11 cellular contexts compared by ENCODE assay signal in the genomic region with DNA sequence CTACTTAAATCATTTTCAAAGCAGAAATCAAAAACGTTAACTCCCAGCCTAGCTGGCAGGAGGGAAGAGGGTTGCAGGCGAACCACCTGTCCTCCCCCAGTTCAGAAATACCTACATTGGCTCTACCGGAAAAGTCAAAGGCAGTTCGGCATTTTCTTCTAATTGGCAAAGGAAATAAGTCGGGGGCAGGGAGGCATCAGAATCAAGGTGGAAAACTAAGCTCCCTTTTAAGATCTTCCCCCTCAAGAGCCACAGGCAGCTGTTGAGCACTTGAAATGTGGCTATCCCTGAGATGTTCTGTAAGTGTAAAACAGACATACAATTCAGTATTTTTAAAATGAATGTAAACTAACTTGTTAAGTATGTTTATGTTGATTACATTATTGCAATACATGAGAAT. TPM values are rescaled to one million over a fixed set of nuclear protein-coding genes. Genes with fewer than 3 reads are reported as not detected.
DNase-seq lines count a peak whose midpoint lies in the region; ATAC-seq and TF ChIP-seq lines count a peak whose summit lies in the region.
"Had no signal": no experiment of that assay in that cellular context is flagged by ENCODE, and none has a peak within 500 bp of the region (broad histone marks: within the 10 kb centered on the region; RNA-seq: fewer than 3 reads in every experiment).

No MANE protein-coding gene starts in this region.

- no peak overlapping the region for H3K4ac ChIP-seq in H9 (ENCODE audit: low read depth, low read length)

- H2BK5ac ChIP-seq in H9 (ENCODE audit: insufficient read length, low read length): no peak overlapping the region

- no peak overlapping the region for H2BK120ac ChIP-seq in H9 (ENCODE audit: low read depth, low read length, poor library complexity, severe bottlenecking)

- no peak overlapping the region for H3K27ac ChIP-seq in BLaER1
- H3K27ac ChIP-seq in H9 (ENCODE audit: insufficient read length, low read depth, low read length): no peak overlapping the region
- peak overlapping the region; percentile 88 for H3K27ac ChIP-seq in angular gyrus (ENCODE audit: low read depth, low read length)

- H4K20me1 ChIP-seq in BLaER1 (no peaks in the 10 kb centered on the region), H9 (ENCODE audit: control insufficient read depth, insufficient read depth, insufficient read length) (no peaks in the 10 kb centered on the region)

- H3K9ac ChIP-seq in BLaER1: peak overlapping the region; percentile 89; the same call in 1 of the 2 replicates
- H3K9ac ChIP-seq in H9 (ENCODE audit: extremely low read depth, insufficient read length, low read length): no peak overlapping the region

- H2AK5ac ChIP-seq in H9 (ENCODE audit: insufficient read length, low read length): no peak overlapping the region

- peaks cover 0 to 3% of the 10 kb centered on the region in 2 experiments; a peak in 1 of 5 replicates for H3K9me3 Mint-ChIP-seq in H9
- peaks cover 0 to 4% (median 0%) of the 10 kb centered on the region in 9 donors for H3K9me3 Mint-ChIP-seq in naive thymus-derived CD8-positive, alpha-beta T cell

- H3K27me3 Mint-ChIP-seq in H9 (ENCODE audit: low read depth): peaks cover 56% of the 10 kb centered on the region
- peaks cover 0 to 3% (median 0%) of the 10 kb centered on the region in 5 donors for H3K27me3 Mint-ChIP-seq in naive thymus-derived CD8-positive, alpha-beta T cell

- no peak overlapping the region for H2BK20ac ChIP-seq in H9 (ENCODE audit: low read depth, low read length, poor library complexity, severe bottlenecking)

- peaks cover 10% of the 10 kb centered on the region for H3K23me2 ChIP-seq in H9 (ENCODE audit: insufficient read length, low read depth, low read length, poor library complexity, severe bottlenecking)

- no peaks in the 10 kb centered on the region; a peak in 1 of 7 replicates for H3K36me3 Mint-ChIP-seq in H9 (ENCODE audit: insufficient read depth in 1 of 3, low read depth in 3 of 3)
- H3K36me3 Mint-ChIP-seq in naive thymus-derived CD8-positive, alpha-beta T cell: peaks cover 0 to 7% (median 6%) of the 10 kb centered on the region in 3 donors

- H3K9me3 ChIP-seq in BLaER1 (no peaks in the 10 kb centered on the region), H9 (ENCODE audit: control insufficient read depth, low read depth, low read length) (no peaks in the 10 kb centered on the region), HAP-1 (no peaks in the 10 kb centered on the region)
- H3K9me3 ChIP-seq: suprapubic skin had no signal

- no peak overlapping the region for H3K14ac ChIP-seq in H9 (ENCODE audit: insufficient read depth, low read length)

- in situ Hi-C loops in HAP-1 (cut with MboI; ENCODE audit: low sequenced_read_pairs): no loop called here

- no peaks in the 10 kb centered on the region for H3K27me3 ChIP-seq in BLaER1
- no peaks in the 10 kb centered on the region; the same call in 1 of the 2 replicates for H3K27me3 ChIP-seq in H9 (ENCODE audit: insufficient read depth, low read length)
- peaks cover 33% of the 10 kb centered on the region for H3K27me3 ChIP-seq in HAP-1 (ENCODE audit: low read depth)

- H2BK15ac ChIP-seq in H9 (ENCODE audit: low read depth, low read length): no peak overlapping the region

- no peak overlapping the region for H4K91ac ChIP-seq in H9 (ENCODE audit: insufficient read length, low read depth, low read length)

- H3K4me1 ChIP-seq in BLaER1: peaks cover 24% of the 10 kb centered on the region
- peaks cover 2% of the 10 kb centered on the region; the same call in 1 of the 2 replicates for H3K4me1 ChIP-seq in H9 (ENCODE audit: insufficient read depth, low read length)
- H3K4me1 ChIP-seq in HAP-1: no peaks in the 10 kb centered on the region

- H3K4me2 ChIP-seq in BLaER1 (peak overlapping the region; percentile 87), H9 (ENCODE audit: insufficient read depth, insufficient read length, low read length) (peak overlapping the region; percentile 54)

- peak overlapping the region; percentile 83 to 94 for H3K4me3 Mint-ChIP-seq in H9
- peak overlapping the region; percentile 91 to 98 (median 96) for H3K4me3 Mint-ChIP-seq in naive thymus-derived CD8-positive, alpha-beta T cell

- H3K23ac ChIP-seq in H9 (ENCODE audit: insufficient read length, low read depth, low read length): no peak overlapping the region

- TF ChIP-seq POLR2A in erythroblast (IDR thresholded peaks at IDR 0.05; ENCODE audit: low read length): no peak

- no peak for ATAC-seq in naive thymus-derived CD8-positive, alpha-beta T cell
- no peak for ATAC-seq in GM21723 (IDR thresholded peaks at IDR 0.05; ENCODE audit: unreplicated experiment)

- H2AFZ ChIP-seq in H9 (ENCODE audit: low read length): no peak overlapping the region

- WGBS in H9 (ENCODE audit: extremely low coverage, insufficient read length, low lambda C conversion rate): no CpG with 5 or more reads among the region's 5 CpGs

- H3T11ph ChIP-seq in H9 (ENCODE audit: low read length): no peak overlapping the region

- no peak overlapping the region for H2BK12ac ChIP-seq in H9 (ENCODE audit: insufficient read length, low read depth, low read length)

- H3K56ac ChIP-seq in H9 (ENCODE audit: insufficient read length, low read depth, low read length): no peak overlapping the region

- H4K8ac ChIP-seq in H9 (replicated peaks; ENCODE audit: insufficient read length, low read depth, low read length): no peak overlapping the region

- H3K79me1 ChIP-seq in H9 (ENCODE audit: insufficient read depth, low read depth, low read length, poor library complexity, severe bottlenecking): no peaks in the 10 kb centered on the region

- POLR2A ChIA-PET in naive thymus-derived CD8-positive, alpha-beta T cell (lab: Charles Lee): interaction anchor here (0.6 to 4.6 kb wide), 14 partner anchors 11 to 1645 kb away, joined by 3 to 50 read pairs (median 8); no protein-coding TSS in a partner anchor

- DNase-seq in H9: no peak
- peak in 1 of 10 donors; percentile 10 for DNase-seq in naive thymus-derived CD8-positive, alpha-beta T cell
- no peak for DNase-seq in erythroblast (lab: John Stamatoyannopoulos, UW)
- DNase-seq in DMS53 (lab: John Stamatoyannopoulos, UW): no peak
- no peak for DNase-seq in HAP-1 (ENCODE audit: low spot score in 2 of 2)
- DNase-seq: cortex of kidney had no signal

- no peak overlapping the region for H3K18ac ChIP-seq in H9 (ENCODE audit: insufficient read length, low read depth, low read length)

- 0 out of 2 replicates have a peak, but pooled peaks cover 2% of the 10 kb centered on the region for H3K79me2 ChIP-seq in H9 (ENCODE audit: insufficient read depth, low read length)

- H3K4me1 Mint-ChIP-seq in H9: peaks cover 22 to 40% of the 10 kb centered on the region in 2 experiments
- peaks cover 25 to 52% (median 46%) of the 10 kb centered on the region in 4 donors for H3K4me1 Mint-ChIP-seq in naive thymus-derived CD8-positive, alpha-beta T cell

- no peak overlapping the region for H3K27ac Mint-ChIP-seq in H9
- H3K27ac Mint-ChIP-seq in naive thymus-derived CD8-positive, alpha-beta T cell: peak overlapping the region; percentile 95 to 100 (median 98)

- H3K36me3 ChIP-seq in BLaER1: no peaks in the 10 kb centered on the region
- no peaks in the 10 kb centered on the region for H3K36me3 ChIP-seq in HAP-1 (replicated peaks)
- H3K36me3 ChIP-seq: suprapubic skin had no signal

- TF ChIP-seq CTCF in H9 (conservative IDR thresholded peaks at IDR 0.05): no peak

- H4K5ac ChIP-seq in H9 (ENCODE audit: insufficient read length, low read depth, low read length): no peak overlapping the region

- H3K4me3 ChIP-seq in BLaER1 (peak overlapping the region; percentile 87), HAP-1 (no peak overlapping the region)

RNA-seq across cellular contexts. Expression of gene ELMO1, which starts 1.0 kb away (rescaled TPM):
- 7.8 TPM in 2 replicates for total RNA-seq in H9 (2021)
- 100 to 1,000 TPM in 1 of 2 experiments, 10 to 100 TPM in 1; 94.4 to 120 TPM for total RNA-seq in naive thymus-derived CD8-positive, alpha-beta T cell
- polyA plus RNA-seq in naive thymus-derived CD8-positive, alpha-beta T cell: 10 to 100 TPM; 26.9 to 58.4 (median 44.9) TPM
- total RNA-seq: LHCN-M2 had no signal

Comparison
In these comparisons a context has a peak if more than half of its experiments do, and no peak if none do; other contexts are left out.
1. H3K27ac Mint-ChIP-seq: peak in naive thymus-derived CD8-positive, alpha-beta T cell (10 of 10); none in H9 (0 of 3).
2. RNA of gene ELMO1, which starts 1.0 kb away (total RNA-seq): 94.4 to 120 TPM in naive thymus-derived CD8-positive, alpha-beta T cell; 7.8 TPM in H9; every median in the first group is over 10 times any median in the second.